Comparison of ENCODE assay signal across 1 cellular context in the genomic region with DNA sequence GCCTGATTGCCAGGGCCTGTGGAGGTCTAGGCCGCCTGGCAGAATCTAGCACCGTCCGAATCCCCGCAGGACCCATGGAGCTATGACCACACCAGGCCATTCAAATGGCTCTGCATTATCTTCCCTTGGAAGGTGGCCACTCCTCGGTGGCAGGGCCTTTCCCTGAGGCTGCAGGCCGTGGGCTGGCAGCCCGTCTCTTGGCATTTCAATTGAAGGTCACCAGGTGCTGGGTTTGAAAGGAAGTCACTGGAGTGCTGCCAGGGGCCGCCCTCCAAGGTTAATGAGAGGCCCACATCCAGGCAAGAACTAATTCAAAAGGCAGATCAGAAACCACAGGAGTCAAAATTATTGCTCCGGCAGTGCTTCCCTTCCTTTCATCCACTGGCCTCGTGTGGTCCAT.
TF ChIP-seq lines count a peak whose summit lies in the region.

No MANE protein-coding gene starts in this region.

TF ChIP-seq in WTC11, 78 proteins besides CTCF, POLR2A, EP300 and RAD21 (continued from another document):
- no peak for TF ChIP-seq NR3C1 (CRISPR knock-in tag; conservative IDR thresholded peaks at IDR 0.05; ENCODE audit: low read depth)
- TF ChIP-seq, protein P1, sequence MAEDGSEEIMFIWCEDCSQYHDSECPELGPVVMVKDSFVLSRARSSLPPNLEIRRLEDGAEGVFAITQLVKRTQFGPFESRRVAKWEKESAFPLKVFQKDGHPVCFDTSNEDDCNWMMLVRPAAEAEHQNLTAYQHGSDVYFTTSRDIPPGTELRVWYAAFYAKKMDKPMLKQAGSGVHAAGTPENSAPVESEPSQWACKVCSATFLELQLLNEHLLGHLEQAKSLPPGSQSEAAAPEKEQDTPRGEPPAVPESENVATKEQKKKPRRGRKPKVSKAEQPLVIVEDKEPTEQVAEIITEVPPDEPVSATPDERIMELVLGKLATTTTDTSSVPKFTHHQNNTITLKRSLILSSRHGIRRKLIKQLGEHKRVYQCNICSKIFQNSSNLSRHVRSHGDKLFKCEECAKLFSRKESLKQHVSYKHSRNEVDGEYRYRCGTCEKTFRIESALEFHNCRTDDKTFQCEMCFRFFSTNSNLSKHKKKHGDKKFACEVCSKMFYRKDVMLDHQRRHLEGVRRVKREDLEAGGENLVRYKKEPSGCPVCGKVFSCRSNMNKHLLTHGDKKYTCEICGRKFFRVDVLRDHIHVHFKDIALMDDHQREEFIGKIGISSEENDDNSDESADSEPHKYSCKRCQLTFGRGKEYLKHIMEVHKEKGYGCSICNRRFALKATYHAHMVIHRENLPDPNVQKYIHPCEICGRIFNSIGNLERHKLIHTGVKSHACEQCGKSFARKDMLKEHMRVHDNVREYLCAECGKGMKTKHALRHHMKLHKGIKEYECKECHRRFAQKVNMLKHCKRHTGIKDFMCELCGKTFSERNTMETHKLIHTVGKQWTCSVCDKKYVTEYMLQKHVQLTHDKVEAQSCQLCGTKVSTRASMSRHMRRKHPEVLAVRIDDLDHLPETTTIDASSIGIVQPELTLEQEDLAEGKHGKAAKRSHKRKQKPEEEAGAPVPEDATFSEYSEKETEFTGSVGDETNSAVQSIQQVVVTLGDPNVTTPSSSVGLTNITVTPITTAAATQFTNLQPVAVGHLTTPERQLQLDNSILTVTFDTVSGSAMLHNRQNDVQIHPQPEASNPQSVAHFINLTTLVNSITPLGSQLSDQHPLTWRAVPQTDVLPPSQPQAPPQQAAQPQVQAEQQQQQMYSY (CRISPR knock-in tag; IDR thresholded peaks at IDR 0.05), result no peak
